In the genomic region with DNA sequence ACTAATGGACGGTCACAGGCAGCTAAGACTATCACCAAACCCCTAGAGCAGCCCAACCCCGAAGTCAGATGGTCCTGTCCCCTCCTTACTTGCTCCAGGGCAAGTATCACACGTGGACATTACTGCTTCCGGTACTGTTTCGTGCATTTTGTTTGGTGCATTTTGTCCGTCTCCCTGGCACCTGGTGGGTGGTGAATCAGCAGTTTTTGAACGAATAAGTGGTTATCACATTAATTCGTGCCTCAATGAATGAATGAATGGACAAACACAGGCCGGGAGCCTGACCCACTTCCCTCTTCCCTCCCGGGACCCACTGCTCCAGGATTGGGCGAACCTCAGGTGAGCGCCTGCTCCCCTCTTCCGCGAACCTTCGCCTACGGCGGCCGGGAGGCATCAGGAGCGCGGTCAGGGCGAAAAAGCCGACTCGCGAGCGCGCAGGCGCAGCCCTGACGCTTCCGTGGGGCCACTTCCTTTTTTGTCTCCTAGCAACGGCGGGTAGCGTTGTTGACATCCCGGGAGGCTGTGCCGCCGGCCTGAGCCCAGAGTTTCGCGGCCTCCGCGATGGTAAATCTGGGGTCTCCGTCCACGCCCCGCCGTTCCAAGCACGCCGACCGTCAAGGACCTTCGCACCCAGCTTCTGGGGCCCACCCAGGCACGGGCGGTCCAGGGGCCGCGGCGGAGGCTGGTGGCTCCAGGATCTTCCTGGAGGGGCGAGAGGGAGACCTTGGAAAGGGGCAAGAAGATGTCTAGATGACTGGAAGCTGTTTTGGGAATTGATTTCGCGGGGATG, we compare ENCODE assay signal across 8 cellular contexts. TPM values are rescaled to one million over a fixed set of nuclear protein-coding genes. Genes with fewer than 3 reads are reported as not detected.
A peak's percentile ranks its signal among the peaks of the same experiment; 100 is the strongest.
DNase-seq lines count a peak whose midpoint lies in the region; ATAC-seq and TF ChIP-seq lines count a peak whose summit lies in the region.

A gene (plus strand): TSS at position 478 of the 790 bp plus-strand sequence. CDS start 84 bp downstream, at position 562.

- H3K4me3 ChIP-seq in cardiac fibroblast (replicated peaks in 1 of 2; ENCODE audit: low read depth in 2 of 2, low read length in 2 of 2) (peak within 1 kb of the TSS; percentile 74 to 77), skeletal muscle tissue (ENCODE audit: low read length in 3 of 3) (peak within 1 kb of the TSS; percentile 89 to 94 (median 92))

- POLR2A ChIA-PET in WTC11 (lab: Charles Lee): no interaction called here

- DNase-seq in GM13977 (ENCODE audit: low spot score) (peak; percentile 91), NCI-H187 (lab: John Stamatoyannopoulos, UW) (peak; percentile 69 to 74), WTC11 (ENCODE audit: low spot score) (peak; percentile 88), cardiac fibroblast (ENCODE audit: low read depth in 2 of 2) (peak; percentile 94 to 96), iPS-NIHi11 (ENCODE audit: low spot score) (peak; percentile 95), RKO (ENCODE audit: low spot score) (no peak)

- H3K27me3 ChIP-seq in skeletal muscle tissue (ENCODE audit: control insufficient read depth in 3 of 3, insufficient read depth in 3 of 3, low read length in 3 of 3): peaks cover 0 to 8% (median 2%) of the 10 kb centered on the region in 3 donors

- CTCF ChIA-PET in WTC11 (lab: Charles Lee): no interaction called here

- no peaks in the 10 kb centered on the region for H3K36me3 Mint-ChIP-seq in WTC11

- peaks cover 14% of the 10 kb centered on the region for H3K4me1 Mint-ChIP-seq in WTC11

- H3K27ac ChIP-seq in skeletal muscle tissue (ENCODE audit: low read depth, low read length): peak within 1 kb of the TSS; percentile 41

- H3K9me3 ChIP-seq in skeletal muscle tissue (ENCODE audit: control insufficient read depth in 3 of 3, low read length in 3 of 3): no peaks in the 10 kb centered on the region

- in situ Hi-C loops in GM13977 (cut with MboI; ENCODE audit: low pct_unique_long_range_greater_than_20kb, low sequenced_read_pairs, unreplicated experiment): no loop called here

- peak within 1 kb of the TSS; percentile 89; the same call in 1 of the 2 replicates for H3K27ac Mint-ChIP-seq in WTC11

- H3K36me3 ChIP-seq in skeletal muscle tissue (ENCODE audit: control insufficient read depth in 3 of 3, insufficient read depth in 3 of 3, low read length in 3 of 3): no peaks in the 10 kb centered on the region

- H3K4me1 ChIP-seq in skeletal muscle tissue (ENCODE audit: control insufficient read depth in 3 of 3, insufficient read depth in 3 of 3, low read length in 3 of 3): peaks cover 0 to 11% (median 6%) of the 10 kb centered on the region in 3 donors

- ATAC-seq in HG02852 (IDR thresholded peaks at IDR 0.05; ENCODE audit: unreplicated experiment) (peak; percentile 95), WTC11 (peak; percentile 97)

- peaks cover 62% of the 10 kb centered on the region for H3K27me3 Mint-ChIP-seq in WTC11 (ENCODE audit: low read depth)

- H3K9ac ChIP-seq in skeletal muscle tissue (ENCODE audit: low read depth in 1 of 3, low read length in 3 of 3): peak within 1 kb of the TSS; percentile 55 to 72 (median 57)

- H3K4me3 Mint-ChIP-seq in WTC11: peak within 1 kb of the TSS; percentile 84

- TF ChIP-seq CTCF in GM13977 (IDR thresholded peaks at IDR 0.05; ENCODE audit: extremely low read depth, insufficient read depth, missing control alignments): no peak
- no peak for TF ChIP-seq CTCF in WTC11 (IDR thresholded peaks at IDR 0.05)
- TF ChIP-seq CTCF in cardiac fibroblast (IDR thresholded peaks at IDR 0.05; ENCODE audit: low read depth, low read length): no peak

- peaks cover 7% of the 10 kb centered on the region for H3K9me3 Mint-ChIP-seq in WTC11

TF ChIP-seq in WTC11, 78 proteins besides CTCF, POLR2A, EP300 and RAD21 (continues in another document):
- no peak for TF ChIP-seq FOXP1 (CRISPR knock-in tag; IDR thresholded peaks at IDR 0.05; ENCODE audit: borderline replicate concordance)
- TF ChIP-seq, protein P1, sequence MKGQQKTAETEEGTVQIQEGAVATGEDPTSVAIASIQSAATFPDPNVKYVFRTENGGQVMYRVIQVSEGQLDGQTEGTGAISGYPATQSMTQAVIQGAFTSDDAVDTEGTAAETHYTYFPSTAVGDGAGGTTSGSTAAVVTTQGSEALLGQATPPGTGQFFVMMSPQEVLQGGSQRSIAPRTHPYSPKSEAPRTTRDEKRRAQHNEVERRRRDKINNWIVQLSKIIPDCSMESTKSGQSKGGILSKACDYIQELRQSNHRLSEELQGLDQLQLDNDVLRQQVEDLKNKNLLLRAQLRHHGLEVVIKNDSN (CRISPR knock-in tag; IDR thresholded peaks at IDR 0.05): peak; percentile 37; the same call in 1 of the 2 replicates
- TF ChIP-seq CREB1 (CRISPR knock-in tag; IDR thresholded peaks at IDR 0.05): no peak
- TF ChIP-seq, protein P2, sequence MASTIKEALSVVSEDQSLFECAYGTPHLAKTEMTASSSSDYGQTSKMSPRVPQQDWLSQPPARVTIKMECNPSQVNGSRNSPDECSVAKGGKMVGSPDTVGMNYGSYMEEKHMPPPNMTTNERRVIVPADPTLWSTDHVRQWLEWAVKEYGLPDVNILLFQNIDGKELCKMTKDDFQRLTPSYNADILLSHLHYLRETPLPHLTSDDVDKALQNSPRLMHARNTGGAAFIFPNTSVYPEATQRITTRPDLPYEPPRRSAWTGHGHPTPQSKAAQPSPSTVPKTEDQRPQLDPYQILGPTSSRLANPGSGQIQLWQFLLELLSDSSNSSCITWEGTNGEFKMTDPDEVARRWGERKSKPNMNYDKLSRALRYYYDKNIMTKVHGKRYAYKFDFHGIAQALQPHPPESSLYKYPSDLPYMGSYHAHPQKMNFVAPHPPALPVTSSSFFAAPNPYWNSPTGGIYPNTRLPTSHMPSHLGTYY (CRISPR knock-in tag; IDR thresholded peaks at IDR 0.05): no peak
- TF ChIP-seq, protein P3, sequence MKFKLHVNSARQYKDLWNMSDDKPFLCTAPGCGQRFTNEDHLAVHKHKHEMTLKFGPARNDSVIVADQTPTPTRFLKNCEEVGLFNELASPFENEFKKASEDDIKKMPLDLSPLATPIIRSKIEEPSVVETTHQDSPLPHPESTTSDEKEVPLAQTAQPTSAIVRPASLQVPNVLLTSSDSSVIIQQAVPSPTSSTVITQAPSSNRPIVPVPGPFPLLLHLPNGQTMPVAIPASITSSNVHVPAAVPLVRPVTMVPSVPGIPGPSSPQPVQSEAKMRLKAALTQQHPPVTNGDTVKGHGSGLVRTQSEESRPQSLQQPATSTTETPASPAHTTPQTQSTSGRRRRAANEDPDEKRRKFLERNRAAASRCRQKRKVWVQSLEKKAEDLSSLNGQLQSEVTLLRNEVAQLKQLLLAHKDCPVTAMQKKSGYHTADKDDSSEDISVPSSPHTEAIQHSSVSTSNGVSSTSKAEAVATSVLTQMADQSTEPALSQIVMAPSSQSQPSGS (CRISPR knock-in tag; IDR thresholded peaks at IDR 0.05; ENCODE audit: borderline replicate concordance, low read depth): no peak
- peak; percentile 75 for TF ChIP-seq GABPB1 (CRISPR knock-in tag; IDR thresholded peaks at IDR 0.05)
- no peak for TF ChIP-seq JUN (CRISPR knock-in tag; IDR thresholded peaks at IDR 0.05)
- TF ChIP-seq NR3C1 (CRISPR knock-in tag; conservative IDR thresholded peaks at IDR 0.05; ENCODE audit: low read depth): no peak
- no peak for TF ChIP-seq MYBL2 (CRISPR knock-in tag; IDR thresholded peaks at IDR 0.05)
- TF ChIP-seq, protein P4, sequence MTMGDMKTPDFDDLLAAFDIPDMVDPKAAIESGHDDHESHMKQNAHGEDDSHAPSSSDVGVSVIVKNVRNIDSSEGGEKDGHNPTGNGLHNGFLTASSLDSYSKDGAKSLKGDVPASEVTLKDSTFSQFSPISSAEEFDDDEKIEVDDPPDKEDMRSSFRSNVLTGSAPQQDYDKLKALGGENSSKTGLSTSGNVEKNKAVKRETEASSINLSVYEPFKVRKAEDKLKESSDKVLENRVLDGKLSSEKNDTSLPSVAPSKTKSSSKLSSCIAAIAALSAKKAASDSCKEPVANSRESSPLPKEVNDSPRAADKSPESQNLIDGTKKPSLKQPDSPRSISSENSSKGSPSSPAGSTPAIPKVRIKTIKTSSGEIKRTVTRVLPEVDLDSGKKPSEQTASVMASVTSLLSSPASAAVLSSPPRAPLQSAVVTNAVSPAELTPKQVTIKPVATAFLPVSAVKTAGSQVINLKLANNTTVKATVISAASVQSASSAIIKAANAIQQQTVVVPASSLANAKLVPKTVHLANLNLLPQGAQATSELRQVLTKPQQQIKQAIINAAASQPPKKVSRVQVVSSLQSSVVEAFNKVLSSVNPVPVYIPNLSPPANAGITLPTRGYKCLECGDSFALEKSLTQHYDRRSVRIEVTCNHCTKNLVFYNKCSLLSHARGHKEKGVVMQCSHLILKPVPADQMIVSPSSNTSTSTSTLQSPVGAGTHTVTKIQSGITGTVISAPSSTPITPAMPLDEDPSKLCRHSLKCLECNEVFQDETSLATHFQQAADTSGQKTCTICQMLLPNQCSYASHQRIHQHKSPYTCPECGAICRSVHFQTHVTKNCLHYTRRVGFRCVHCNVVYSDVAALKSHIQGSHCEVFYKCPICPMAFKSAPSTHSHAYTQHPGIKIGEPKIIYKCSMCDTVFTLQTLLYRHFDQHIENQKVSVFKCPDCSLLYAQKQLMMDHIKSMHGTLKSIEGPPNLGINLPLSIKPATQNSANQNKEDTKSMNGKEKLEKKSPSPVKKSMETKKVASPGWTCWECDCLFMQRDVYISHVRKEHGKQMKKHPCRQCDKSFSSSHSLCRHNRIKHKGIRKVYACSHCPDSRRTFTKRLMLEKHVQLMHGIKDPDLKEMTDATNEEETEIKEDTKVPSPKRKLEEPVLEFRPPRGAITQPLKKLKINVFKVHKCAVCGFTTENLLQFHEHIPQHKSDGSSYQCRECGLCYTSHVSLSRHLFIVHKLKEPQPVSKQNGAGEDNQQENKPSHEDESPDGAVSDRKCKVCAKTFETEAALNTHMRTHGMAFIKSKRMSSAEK (CRISPR knock-in tag; IDR thresholded peaks at IDR 0.05; ENCODE audit: borderline replicate concordance): 0 out of 2 replicates have a peak, but pooled peaks have one; percentile 14
- TF ChIP-seq, protein P5, sequence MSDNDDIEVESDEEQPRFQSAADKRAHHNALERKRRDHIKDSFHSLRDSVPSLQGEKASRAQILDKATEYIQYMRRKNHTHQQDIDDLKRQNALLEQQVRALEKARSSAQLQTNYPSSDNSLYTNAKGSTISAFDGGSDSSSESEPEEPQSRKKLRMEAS (CRISPR knock-in tag; IDR thresholded peaks at IDR 0.05): peak; percentile 89
- no peak for TF ChIP-seq NR2C2 (CRISPR knock-in tag; IDR thresholded peaks at IDR 0.05)

RNA-seq across cellular contexts. Expression of the gene that starts here (rescaled TPM):
- total RNA-seq in WTC11 (2021) (not detected in 3 replicates), skeletal muscle tissue (2.1 TPM)

Comparison
In these comparisons a context has a peak if more than half of its experiments do, and no peak if none do; other contexts are left out.
1. Peak in DNase-seq and ATAC-seq in WTC11; RNA of the gene not detected or under 1 TPM.